Comparison of ENCODE assay signal across 2 cellular contexts in the genomic region with DNA sequence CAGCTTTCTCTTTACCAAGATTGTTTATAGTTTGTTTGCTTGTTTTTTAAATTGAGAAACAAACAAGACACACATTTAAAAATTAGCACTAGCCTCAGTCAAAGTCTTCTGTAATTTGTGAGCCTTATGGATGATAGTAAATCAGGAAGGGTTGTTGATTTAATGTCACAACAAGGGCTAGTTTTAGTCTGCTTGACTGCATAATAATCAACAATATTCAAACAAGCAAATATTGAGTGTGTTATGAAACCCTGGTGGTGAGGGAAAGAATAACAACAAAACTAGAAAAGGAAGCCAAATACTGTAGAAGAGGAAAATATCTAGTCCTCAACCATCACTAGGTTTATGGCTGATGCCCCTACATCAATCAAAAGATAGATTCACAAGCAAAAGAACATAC.
TF ChIP-seq lines count a peak whose summit lies in the region.

No MANE protein-coding gene starts in this region.

TF ChIP-seq in SK-N-SH, 30 proteins besides CTCF, POLR2A, EP300 and RAD21 (continued from another document):
- TF ChIP-seq, protein P1, sequence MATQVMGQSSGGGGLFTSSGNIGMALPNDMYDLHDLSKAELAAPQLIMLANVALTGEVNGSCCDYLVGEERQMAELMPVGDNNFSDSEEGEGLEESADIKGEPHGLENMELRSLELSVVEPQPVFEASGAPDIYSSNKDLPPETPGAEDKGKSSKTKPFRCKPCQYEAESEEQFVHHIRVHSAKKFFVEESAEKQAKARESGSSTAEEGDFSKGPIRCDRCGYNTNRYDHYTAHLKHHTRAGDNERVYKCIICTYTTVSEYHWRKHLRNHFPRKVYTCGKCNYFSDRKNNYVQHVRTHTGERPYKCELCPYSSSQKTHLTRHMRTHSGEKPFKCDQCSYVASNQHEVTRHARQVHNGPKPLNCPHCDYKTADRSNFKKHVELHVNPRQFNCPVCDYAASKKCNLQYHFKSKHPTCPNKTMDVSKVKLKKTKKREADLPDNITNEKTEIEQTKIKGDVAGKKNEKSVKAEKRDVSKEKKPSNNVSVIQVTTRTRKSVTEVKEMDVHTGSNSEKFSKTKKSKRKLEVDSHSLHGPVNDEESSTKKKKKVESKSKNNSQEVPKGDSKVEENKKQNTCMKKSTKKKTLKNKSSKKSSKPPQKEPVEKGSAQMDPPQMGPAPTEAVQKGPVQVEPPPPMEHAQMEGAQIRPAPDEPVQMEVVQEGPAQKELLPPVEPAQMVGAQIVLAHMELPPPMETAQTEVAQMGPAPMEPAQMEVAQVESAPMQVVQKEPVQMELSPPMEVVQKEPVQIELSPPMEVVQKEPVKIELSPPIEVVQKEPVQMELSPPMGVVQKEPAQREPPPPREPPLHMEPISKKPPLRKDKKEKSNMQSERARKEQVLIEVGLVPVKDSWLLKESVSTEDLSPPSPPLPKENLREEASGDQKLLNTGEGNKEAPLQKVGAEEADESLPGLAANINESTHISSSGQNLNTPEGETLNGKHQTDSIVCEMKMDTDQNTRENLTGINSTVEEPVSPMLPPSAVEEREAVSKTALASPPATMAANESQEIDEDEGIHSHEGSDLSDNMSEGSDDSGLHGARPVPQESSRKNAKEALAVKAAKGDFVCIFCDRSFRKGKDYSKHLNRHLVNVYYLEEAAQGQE (IDR thresholded peaks at IDR 0.05; ENCODE audit: low read depth, low read length) = no peak
- TF ChIP-seq NFIC (IDR thresholded peaks at IDR 0.05; ENCODE audit: borderline replicate concordance) (no peak), MEF2A (IDR thresholded peaks at IDR 0.05; ENCODE audit: borderline replicate concordance, low read depth) (no peak)
TF ChIP-seq in SK-N-SH: peak in this region for 0.

TF ChIP-seq in SK-N-SH treated with all-trans-retinoic acid at 6 μM for 48 hours, 23 proteins besides CTCF, POLR2A, EP300 and RAD21 (continued from another document):
- TF ChIP-seq ZFP3 (CRISPR knock-in tag; IDR thresholded peaks at IDR 0.05) = no peak
- no peak for TF ChIP-seq BACH2 (CRISPR knock-in tag; IDR thresholded peaks at IDR 0.05; ENCODE audit: borderline replicate concordance)
- TF ChIP-seq CSDC2 (CRISPR knock-in tag; IDR thresholded peaks at IDR 0.05) = no peak
- TF ChIP-seq, protein P2, sequence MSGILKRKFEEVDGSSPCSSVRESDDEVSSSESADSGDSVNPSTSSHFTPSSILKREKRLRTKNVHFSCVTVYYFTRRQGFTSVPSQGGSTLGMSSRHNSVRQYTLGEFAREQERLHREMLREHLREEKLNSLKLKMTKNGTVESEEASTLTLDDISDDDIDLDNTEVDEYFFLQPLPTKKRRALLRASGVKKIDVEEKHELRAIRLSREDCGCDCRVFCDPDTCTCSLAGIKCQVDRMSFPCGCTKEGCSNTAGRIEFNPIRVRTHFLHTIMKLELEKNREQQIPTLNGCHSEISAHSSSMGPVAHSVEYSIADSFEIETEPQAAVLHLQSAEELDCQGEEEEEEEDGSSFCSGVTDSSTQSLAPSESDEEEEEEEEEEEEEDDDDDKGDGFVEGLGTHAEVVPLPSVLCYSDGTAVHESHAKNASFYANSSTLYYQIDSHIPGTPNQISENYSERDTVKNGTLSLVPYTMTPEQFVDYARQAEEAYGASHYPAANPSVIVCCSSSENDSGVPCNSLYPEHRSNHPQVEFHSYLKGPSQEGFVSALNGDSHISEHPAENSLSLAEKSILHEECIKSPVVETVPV (CRISPR knock-in tag; IDR thresholded peaks at IDR 0.05) = no peak
- TF ChIP-seq OSR1 (CRISPR knock-in tag; IDR thresholded peaks at IDR 0.05) = no peak
- TF ChIP-seq, protein P3, sequence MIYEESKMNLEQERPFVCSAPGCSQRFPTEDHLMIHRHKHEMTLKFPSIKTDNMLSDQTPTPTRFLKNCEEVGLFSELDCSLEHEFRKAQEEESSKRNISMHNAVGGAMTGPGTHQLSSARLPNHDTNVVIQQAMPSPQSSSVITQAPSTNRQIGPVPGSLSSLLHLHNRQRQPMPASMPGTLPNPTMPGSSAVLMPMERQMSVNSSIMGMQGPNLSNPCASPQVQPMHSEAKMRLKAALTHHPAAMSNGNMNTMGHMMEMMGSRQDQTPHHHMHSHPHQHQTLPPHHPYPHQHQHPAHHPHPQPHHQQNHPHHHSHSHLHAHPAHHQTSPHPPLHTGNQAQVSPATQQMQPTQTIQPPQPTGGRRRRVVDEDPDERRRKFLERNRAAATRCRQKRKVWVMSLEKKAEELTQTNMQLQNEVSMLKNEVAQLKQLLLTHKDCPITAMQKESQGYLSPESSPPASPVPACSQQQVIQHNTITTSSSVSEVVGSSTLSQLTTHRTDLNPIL (CRISPR knock-in tag; IDR thresholded peaks at IDR 0.05; ENCODE audit: low read depth) = no peak
- TF ChIP-seq ZFP30 (CRISPR knock-in tag; IDR thresholded peaks at IDR 0.05) = no peak
- TF ChIP-seq GLIS3 (CRISPR knock-in tag; IDR thresholded peaks at IDR 0.05) = no peak
- no peak for TF ChIP-seq ESRRG (CRISPR knock-in tag; IDR thresholded peaks at IDR 0.05)
- TF ChIP-seq PPARA (CRISPR knock-in tag; IDR thresholded peaks at IDR 0.05; ENCODE audit: borderline replicate concordance) = no peak
- no peak for TF ChIP-seq TOX (CRISPR knock-in tag; IDR thresholded peaks at IDR 0.05; ENCODE audit: borderline replicate concordance)
TF ChIP-seq in SK-N-SH treated with all-trans-retinoic acid at 6 μM for 48 hours: peak in this region for 0.
